1 cellular context compared by ENCODE assay signal in genomic region chr3:36992806-36993325, GRCh38.
A peak's percentile ranks its signal among the peaks of the same experiment; 100 is the strongest.
TF ChIP-seq lines count a peak whose summit lies in the region.

EPM2AIP1 (minus strand) TSS chr3:36993131; CDS start chr3:36993077, 54 bp downstream.

TF ChIP-seq in WTC11, 78 proteins besides CTCF, POLR2A, EP300 and RAD21 (continued from another document):
- no peak for TF ChIP-seq CBFB (CRISPR knock-in tag; IDR thresholded peaks at IDR 0.05; ENCODE audit: low read depth)
- TF ChIP-seq FOXP1 (CRISPR knock-in tag; IDR thresholded peaks at IDR 0.05; ENCODE audit: borderline replicate concordance), result peak; percentile 94
- no peak for TF ChIP-seq ETV6 (CRISPR knock-in tag; IDR thresholded peaks at IDR 0.05)
- no peak for TF ChIP-seq AR (CRISPR knock-in tag; IDR thresholded peaks at IDR 0.05)
- TF ChIP-seq E2F4 (CRISPR knock-in tag; IDR thresholded peaks at IDR 0.05; ENCODE audit: borderline replicate concordance, low read depth), result no peak
- TF ChIP-seq FOXP4 (CRISPR knock-in tag; IDR thresholded peaks at IDR 0.05), result no peak
- peak; percentile 34; the same call in 1 of the 2 replicates for TF ChIP-seq TEAD4 (CRISPR knock-in tag; IDR thresholded peaks at IDR 0.05)
- TF ChIP-seq HMGA2 (CRISPR knock-in tag; IDR thresholded peaks at IDR 0.05), result no peak
- peak; percentile 69; the same call in 1 of the 2 replicates for TF ChIP-seq TEAD1 (CRISPR knock-in tag; IDR thresholded peaks at IDR 0.05)
- no peak for TF ChIP-seq ZNF138 (CRISPR knock-in tag; conservative IDR thresholded peaks at IDR 0.05)
- TF ChIP-seq CDX4 (CRISPR knock-in tag; IDR thresholded peaks at IDR 0.05; ENCODE audit: borderline replicate concordance), result no peak
- peak; percentile 81; the same call in 1 of the 2 replicates for TF ChIP-seq KAT7 (CRISPR knock-in tag; IDR thresholded peaks at IDR 0.05; ENCODE audit: borderline replicate concordance)
- 0 out of 2 replicates have a peak, but pooled peaks have one; percentile 72 for TF ChIP-seq SMAD3 (CRISPR knock-in tag; IDR thresholded peaks at IDR 0.05; ENCODE audit: borderline replicate concordance)
- no peak for TF ChIP-seq PRRX2 (CRISPR knock-in tag; IDR thresholded peaks at IDR 0.05)
- no peak for TF ChIP-seq ZNF425 (CRISPR knock-in tag; conservative IDR thresholded peaks at IDR 0.05)
- TF ChIP-seq RELA (CRISPR knock-in tag; IDR thresholded peaks at IDR 0.05; ENCODE audit: borderline replicate concordance), result peak; percentile 90
- 0 out of 2 replicates have a peak, but pooled peaks have one; percentile 51 for TF ChIP-seq ZNF232 (CRISPR knock-in tag; IDR thresholded peaks at IDR 0.05)
- TF ChIP-seq MLX (CRISPR knock-in tag; IDR thresholded peaks at IDR 0.05), result no peak
- no peak for TF ChIP-seq ZNF317 (CRISPR knock-in tag; IDR thresholded peaks at IDR 0.05; ENCODE audit: borderline replicate concordance, low read depth)
- peak; percentile 51; the same call in 1 of the 2 replicates for TF ChIP-seq GABPB1 (CRISPR knock-in tag; IDR thresholded peaks at IDR 0.05)
- no peak for TF ChIP-seq JAZF1 (CRISPR knock-in tag; IDR thresholded peaks at IDR 0.05)
- no peak for TF ChIP-seq GRHL2 (CRISPR knock-in tag; IDR thresholded peaks at IDR 0.05; ENCODE audit: insufficient replicate concordance, severe bottlenecking)
- TF ChIP-seq JUN (CRISPR knock-in tag; IDR thresholded peaks at IDR 0.05), result no peak
- TF ChIP-seq TCF7 (CRISPR knock-in tag; IDR thresholded peaks at IDR 0.05; ENCODE audit: low read depth), result 0 out of 2 replicates have a peak, but pooled peaks have one; percentile 54
- no peak for TF ChIP-seq ZNF423 (CRISPR knock-in tag; IDR thresholded peaks at IDR 0.05)
- peak; percentile 26; the same call in 1 of the 2 replicates for TF ChIP-seq ZBTB43 (CRISPR knock-in tag; IDR thresholded peaks at IDR 0.05)
- peak; percentile 80; the same call in 1 of the 2 replicates for TF ChIP-seq PREB (CRISPR knock-in tag; IDR thresholded peaks at IDR 0.05; ENCODE audit: borderline replicate concordance)
- peak; percentile 64; the same call in 1 of the 2 replicates for TF ChIP-seq ESRRA (CRISPR knock-in tag; IDR thresholded peaks at IDR 0.05; ENCODE audit: borderline replicate concordance)
- no peak for TF ChIP-seq ZNF671 (CRISPR knock-in tag; IDR thresholded peaks at IDR 0.05)
- peak; percentile 26; the same call in 1 of the 2 replicates for TF ChIP-seq MYBL2 (CRISPR knock-in tag; IDR thresholded peaks at IDR 0.05)
- TF ChIP-seq ZNF219 (CRISPR knock-in tag; IDR thresholded peaks at IDR 0.05; ENCODE audit: borderline replicate concordance), result no peak
- no peak for TF ChIP-seq CREB1 (CRISPR knock-in tag; IDR thresholded peaks at IDR 0.05)
- no peak for TF ChIP-seq SOX15 (CRISPR knock-in tag; IDR thresholded peaks at IDR 0.05)
- no peak for TF ChIP-seq SMAD4 (CRISPR knock-in tag; IDR thresholded peaks at IDR 0.05)
- TF ChIP-seq OVOL2 (CRISPR knock-in tag; IDR thresholded peaks at IDR 0.05; ENCODE audit: borderline replicate concordance), result no peak
- no peak for TF ChIP-seq ZNF396 (CRISPR knock-in tag; IDR thresholded peaks at IDR 0.05; ENCODE audit: borderline replicate concordance)
- peak; percentile 33; the same call in 1 of the 2 replicates for TF ChIP-seq HMGXB4 (CRISPR knock-in tag; IDR thresholded peaks at IDR 0.05)
- TF ChIP-seq ATF6 (CRISPR knock-in tag; IDR thresholded peaks at IDR 0.05), result no peak
